ENCODE assay signal across 31 cellular contexts in the genomic region with DNA sequence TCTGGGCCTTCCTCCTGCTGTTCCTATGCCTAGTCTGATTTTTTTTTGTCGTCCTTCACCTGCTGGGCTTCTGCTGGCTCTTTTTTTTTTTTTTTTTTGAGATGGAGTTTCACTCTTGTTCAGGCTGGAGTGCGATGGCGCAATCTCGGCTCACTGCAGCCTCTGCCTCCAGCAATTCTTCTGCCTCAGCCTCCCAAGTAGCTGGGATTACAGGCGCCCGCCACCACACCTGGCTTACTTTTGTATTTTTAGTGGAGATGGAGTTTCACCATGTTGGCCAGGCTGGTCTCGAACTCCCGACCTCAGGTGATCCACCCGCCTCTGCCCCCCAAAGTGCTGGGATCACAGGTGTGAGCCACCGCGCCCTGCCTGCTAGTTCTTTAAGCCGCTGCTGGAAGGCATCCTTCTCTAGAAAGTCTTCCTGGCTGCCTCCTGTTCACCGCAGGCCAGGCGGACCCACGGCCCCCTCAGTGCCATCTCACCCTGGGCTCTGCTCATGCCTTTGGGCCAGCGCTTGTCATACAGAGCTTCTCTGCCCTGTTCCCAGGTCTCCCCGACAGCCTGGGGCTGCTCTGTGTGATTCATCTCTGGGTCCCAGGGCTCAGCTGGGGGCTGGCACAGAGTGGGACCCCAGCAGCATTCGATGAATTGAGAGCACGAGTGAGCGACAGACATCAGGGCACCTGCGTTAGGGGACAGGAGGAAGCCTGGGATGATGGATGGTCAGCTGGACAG. TPM values are rescaled to one million over a fixed set of nuclear protein-coding genes. Genes with fewer than 3 reads are reported as not detected.
DNase-seq lines count a peak whose midpoint lies in the region; ATAC-seq, FAIRE-seq and TF ChIP-seq lines count a peak whose summit lies in the region.
"Had no signal": no experiment of that assay in that cellular context is flagged by ENCODE, and none has a peak within 500 bp of the region (broad histone marks: within the 10 kb centered on the region; RNA-seq: fewer than 3 reads in every experiment).

No MANE protein-coding gene starts in this region.

- CTCF ChIA-PET in HepG2 (lab: Yijun Ruan, JAX; ENCODE audit: low intra/inter-chr PET ratio, low total read pairs) = no interaction called here

- TF ChIP-seq EP300 in HepG2 (IDR thresholded peaks at IDR 0.05; ENCODE audit: low read depth in 2 of 2, low read length in 2 of 2) = no peak
- TF ChIP-seq EP300 in HepG2 (CRISPR knock-in tag; IDR thresholded peaks at IDR 0.05; ENCODE audit: borderline replicate concordance) = no peak

- WGBS in HepG2 (ENCODE audit: low lambda C conversion rate) = 76% methylated on average over 21 of the region's 21 CpGs
- WGBS in right lobe of liver (ENCODE audit: insufficient coverage, low coverage, low lambda C conversion rate, missing lambda C conversion rate) = 79% methylated on average over 9 of the region's 21 CpGs

- H3K9ac ChIP-seq in HepG2 (ENCODE audit: insufficient read depth, low read depth, low read length) = peak overlapping the region; percentile 87
- H3K9ac ChIP-seq in NT2/D1 (ENCODE audit: insufficient read length, low read depth) = peak overlapping the region; percentile 32
- no peak overlapping the region for H3K9ac ChIP-seq in kidney (ENCODE audit: low read length in 2 of 2)

- TF ChIP-seq CTCF in HepG2 (CRISPR knock-in tag; IDR thresholded peaks at IDR 0.05) = no peak
- no peak for TF ChIP-seq CTCF in right lobe of liver (IDR thresholded peaks at IDR 0.05)
- no peak for TF ChIP-seq CTCF in kidney (IDR thresholded peaks at IDR 0.05; ENCODE audit: borderline replicate concordance, extremely low read depth, insufficient read depth)

- H3K27me3 ChIP-seq in HepG2 (ENCODE audit: control insufficient read depth in 1 of 2, insufficient read depth in 2 of 2, low read length in 2 of 2) (no peaks in the 10 kb centered on the region), right lobe of liver (no peaks in the 10 kb centered on the region), NT2/D1 (ENCODE audit: insufficient read depth, insufficient read length) (no peaks in the 10 kb centered on the region)
- H3K27me3 ChIP-seq: dorsolateral prefrontal cortex had no signal

- no peak for DNase-seq in HepG2 (ENCODE audit: low spot score)
- DNase-seq in right lobe of liver = no peak
- DNase-seq in NT2/D1 (ENCODE audit: low read depth, low spot score) = no peak
- no peak for DNase-seq in kidney
- no peak for DNase-seq in NCI-H1694 treated with DMSO at 0.1 percent for 48 hours (lab: John Stamatoyannopoulos, UW)
- DNase-seq in KBM-7 = no peak
- DNase-seq in NCI-H446 treated with DMSO at 0.1 percent for 48 hours (lab: John Stamatoyannopoulos, UW) = no peak
- DNase-seq: activated CD4-positive, alpha-beta memory T cell treated with anti-CD3 and anti-CD28 coated beads for 36 hours; activated CD4-positive, alpha-beta T cell treated with anti-CD3 and anti-CD28 coated beads for 1 hour; activated CD8-positive, alpha-beta memory T cell treated with anti-CD3 and anti-CD28 coated beads, Interleukin-2, amount 50 U/mL, for 48 hours; activated naive CD4-positive, alpha-beta T cell treated with anti-CD3 and anti-CD28 coated beads, Interleukin-2, amount 10 ng/mL, durations not matched to agents 7 days and 5 days; amygdala; DMS79; dorsolateral prefrontal cortex; GDM1; hypothalamus; mucosa of descending colon; NCI-H1105 treated with DMSO at 0.1 percent for 48 hours; NCI-H1930; NCI-H446; NCI-H774; SIG-M5; stimulated activated CD4-positive, alpha-beta T cell treated with anti-CD3 and anti-CD28 coated beads, Interleukin-2, amount 100 ng/mL, for 48 hours; tibial artery had no signal

- in situ Hi-C loops in HepG2 (cut with HindIII; ENCODE audit: extremely low pct_ligation_motif_present, low pct_unique_long_range_greater_than_20kb) (no loop called here), KBM-7 (cut with MboI; ENCODE audit: low pct_unique_long_range_greater_than_20kb, low sequenced_read_pairs) (no loop called here)

- no TSS peak for BruUV-seq in HepG2 (replicated peaks; lab: Mats Ljungman, UMichigan)

- H3K9me3 ChIP-seq in HepG2 (ENCODE audit: low read length) = no peaks in the 10 kb centered on the region
- no peaks in the 10 kb centered on the region for H3K9me3 ChIP-seq in right lobe of liver
- H3K9me3 ChIP-seq in NT2/D1 (ENCODE audit: insufficient read depth, low read length) = no peaks in the 10 kb centered on the region
- no peaks in the 10 kb centered on the region for H3K9me3 ChIP-seq in kidney (ENCODE audit: control insufficient read depth in 1 of 2, low read length in 2 of 2)
- H3K9me3 ChIP-seq: gastroesophageal sphincter, mucosa of descending colon, neutrophil, tibial artery had no signal

- intact Hi-C loops in HepG2 (cut with micrococcal nuclease; ENCODE audit: unreplicated experiment) (no loop called here), right lobe of liver (cut with DNase I) (no loop called here), kidney (cut with DNase I) (no loop called here)

- ATAC-seq in HepG2 (no peak), right lobe of liver (no peak)
- ATAC-seq: activated T-helper 17 cell treated with anti-CD3 and anti-CD28 coated beads, Interleukin-2, amount 50 U/mL, for 72 hours; gastroesophageal sphincter; left cardiac atrium; mucosa of descending colon; sciatic nerve had no signal

- peaks cover 44% of the 10 kb centered on the region for H3K79me2 ChIP-seq in HepG2 (ENCODE audit: insufficient read depth, low read length)

- FAIRE-seq in HepG2 (lab: Jason Lieb, UNC) (no peak), kidney (lab: Jason Lieb, UNC) (no peak)

- no peak overlapping the region for H2AFZ ChIP-seq in HepG2 (ENCODE audit: low read length)

- H3K4me3 ChIP-seq in HepG2 (replicated peaks in 1 of 3; ENCODE audit: insufficient read depth in 1 of 3, low read depth in 2 of 3, low read length in 3 of 3) (peak overlapping the region; percentile 85 to 95 (median 94)), right lobe of liver (no peak overlapping the region), NT2/D1 (ENCODE audit: insufficient read length, low read depth) (no peak overlapping the region), kidney (ENCODE audit: low read length in 2 of 2) (peak overlapping the region; percentile 59 to 73)
- H3K4me3 ChIP-seq: dorsolateral prefrontal cortex, gastroesophageal sphincter, lung, mucosa of descending colon, tibial artery had no signal

- no peak for TF ChIP-seq POLR2A in HepG2 (IDR thresholded peaks at IDR 0.05; ENCODE audit: insufficient read depth in 1 of 2, low read depth in 2 of 2, low read length in 2 of 2)
- no peak for TF ChIP-seq POLR2A in right lobe of liver (IDR thresholded peaks at IDR 0.05)

- H3K27ac ChIP-seq in HepG2 (ENCODE audit: extremely low read length, insufficient read depth, low read length) (peak overlapping the region; percentile 91), right lobe of liver (no peak overlapping the region), kidney (ENCODE audit: low read depth in 2 of 2, low read length in 2 of 2) (no peak overlapping the region)
- H3K27ac ChIP-seq: dorsolateral prefrontal cortex, gastroesophageal sphincter, neutrophil, tibial artery had no signal

- POLR2A ChIA-PET in HepG2 (lab: Yijun Ruan, JAX) = no interaction called here

- H3K36me3 ChIP-seq in HepG2 (replicated peaks in 1 of 2; ENCODE audit: control insufficient read depth in 1 of 2, insufficient read depth in 2 of 2, low read length in 2 of 2) = peaks cover 0 to 3% of the 10 kb centered on the region in 2 experiments; a peak in 1 of 5 replicates
- no peaks in the 10 kb centered on the region for H3K36me3 ChIP-seq in right lobe of liver
- H3K36me3 ChIP-seq in NT2/D1 (ENCODE audit: insufficient read depth, insufficient read length, low read length) = no peaks in the 10 kb centered on the region
- no peaks in the 10 kb centered on the region for H3K36me3 ChIP-seq in kidney (ENCODE audit: control insufficient read depth in 1 of 2, insufficient read depth in 2 of 2, low read length in 2 of 2)
- H3K36me3 ChIP-seq: gastroesophageal sphincter, neutrophil, tibial artery had no signal

- H3K4me1 ChIP-seq in HepG2 (ENCODE audit: insufficient read depth, low read length) (peaks cover 66% of the 10 kb centered on the region), right lobe of liver (peaks cover 0 to 12% (median 0%) of the 10 kb centered on the region in 4 donors), NT2/D1 (ENCODE audit: insufficient read depth, insufficient read length) (peaks cover 25% of the 10 kb centered on the region), kidney (ENCODE audit: control insufficient read depth in 1 of 2, insufficient read depth in 1 of 2, low read depth in 1 of 2, low read length in 2 of 2) (peaks cover 7 to 18% of the 10 kb centered on the region in 2 donors)
- H3K4me1 ChIP-seq: tibial artery had no signal

- H3K4me2 ChIP-seq in HepG2 (ENCODE audit: low read depth, low read length) = peak overlapping the region; percentile 93

- no peak for TF ChIP-seq RAD21 in HepG2 (CRISPR knock-in tag; IDR thresholded peaks at IDR 0.05)

- no peaks in the 10 kb centered on the region; the same call in 1 of the 2 replicates for H4K20me1 ChIP-seq in HepG2 (ENCODE audit: insufficient read depth, low read length)

RNA-seq across cellular contexts. Expression of a gene that starts 23.6 kb away (rescaled TPM):
- total RNA-seq in HepG2 (2016; rRNA removed; fragmentation: Illumina TruSeq; extraction: Trizol) (19.4 and 27.5 TPM in 2 replicates), right lobe of liver (10 to 100 TPM; 14.1 to 25.3 (median 20.2) TPM), kidney (24.0 TPM)
- 11.8 and 14.1 TPM in 2 replicates for total RNA-seq in HepG2 (2016; cell fraction: cytosol; rRNA removed; fragmentation: Illumina TruSeq; extraction: Trizol; ENCODE audit: low read depth)
- total RNA-seq in HepG2 (2016; cell fraction: insoluble cytoplasmic fraction; rRNA removed; fragmentation: Illumina TruSeq; extraction: Trizol) = 18.0 and 27.8 TPM in 2 replicates
- total RNA-seq in HepG2 (2016; cell fraction: membrane; rRNA removed; fragmentation: Illumina TruSeq; extraction: Trizol) = 20.5 and 24.3 TPM in 2 replicates
- total RNA-seq in HepG2 (2016; cell fraction: nucleus; rRNA removed; fragmentation: Illumina TruSeq; extraction: Trizol) = 29.0 and 30.8 TPM in 2 replicates
- polyA plus RNA-seq in HepG2 (2011; rRNA removed) (11.6 and 14.2 TPM in 2 replicates), kidney (ENCODE audit: insufficient read depth, low read depth, low replicate concordance) (46.0 TPM)
- polyA plus RNA-seq in HepG2 (2011; cell fraction: cytosol; rRNA removed) = 10.6 and 15.7 TPM in 2 replicates
- 37.8 and 39.5 TPM in 2 replicates for polyA plus RNA-seq in HepG2 (2011; cell fraction: nucleus; rRNA removed)
- 9.0 and 15.0 TPM in 2 replicates for polyA plus RNA-seq in HepG2 (2012)
- 15.7 and 19.9 TPM in 2 replicates for polyA plus RNA-seq in HepG2 (2016; cell fraction: cytosol; fragmentation: Illumina TruSeq; extraction: Trizol; ENCODE audit: low read depth)
- 27.0 and 28.3 TPM in 2 replicates for polyA plus RNA-seq in HepG2 (2016; cell fraction: insoluble cytoplasmic fraction; fragmentation: Illumina TruSeq; extraction: Trizol; ENCODE audit: low read depth)
- polyA plus RNA-seq in HepG2 (2016; cell fraction: membrane; fragmentation: Illumina TruSeq; extraction: Trizol; ENCODE audit: low read depth) = 23.3 and 25.4 TPM in 2 replicates
- polyA plus RNA-seq in HepG2 (2016; cell fraction: nucleus; fragmentation: Illumina TruSeq; extraction: Trizol; ENCODE audit: insufficient read depth, low read depth) = 52.2 and 53.0 TPM in 2 replicates
- polyA minus RNA-seq in HepG2 (2011; rRNA and poly(A)+ RNA removed; ENCODE audit: low replicate concordance) = 23.9 and 28.6 TPM in 2 replicates
- polyA minus RNA-seq in HepG2 (2011; cell fraction: cytosol; rRNA and poly(A)+ RNA removed) = 6.8 and 9.5 TPM in 2 replicates
- 24.1 and 24.2 TPM in 2 replicates for polyA minus RNA-seq in HepG2 (2011; cell fraction: nucleus; rRNA and poly(A)+ RNA removed)
- total RNA-seq: M059J had no signal

Comparison
In these comparisons a context has a peak if more than half of its experiments do, and no peak if none do; other contexts are left out.
1. H3K4me3 ChIP-seq: peak in HepG2 (3 of 3) and kidney (2 of 2); none in right lobe of liver (0 of 3) and NT2/D1 (single experiment).
2. H3K9ac ChIP-seq: peak in HepG2 (single experiment) and NT2/D1 (single experiment); none in kidney (0 of 2).